ENCODE assay signal across 8 cellular contexts in the genomic region with DNA sequence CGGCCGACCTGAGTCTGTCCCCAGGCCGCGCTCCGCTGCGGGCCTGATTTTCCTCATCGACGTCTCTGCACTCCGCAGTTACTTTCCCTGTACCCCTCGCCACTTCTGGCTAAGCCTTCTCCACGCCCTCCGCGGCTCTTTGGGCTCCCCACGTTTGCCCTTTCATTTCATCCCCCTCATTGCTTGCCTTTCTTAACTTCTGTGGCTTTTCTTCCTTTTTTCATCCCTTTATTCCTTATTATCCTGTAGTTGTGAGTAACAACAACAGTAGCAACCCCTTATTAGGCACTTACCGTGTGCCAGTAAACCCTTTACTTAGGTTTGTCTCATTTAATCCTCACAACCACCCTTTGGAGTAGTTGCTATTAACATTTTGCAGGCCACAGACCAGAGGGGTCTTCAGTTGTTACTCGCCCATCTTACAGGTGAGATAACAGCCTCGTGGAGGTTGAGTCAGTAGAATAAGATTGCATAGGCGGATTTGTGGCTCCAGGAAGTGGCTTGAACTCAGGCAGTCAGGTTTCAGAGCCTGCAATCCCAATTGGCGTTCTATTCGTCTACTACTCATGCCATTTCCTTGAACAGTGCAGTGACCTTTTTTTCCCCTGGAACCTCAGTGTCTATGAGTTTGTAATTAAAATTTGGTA. TPM values are rescaled to one million over a fixed set of nuclear protein-coding genes. Genes with fewer than 3 reads are reported as not detected.
DNase-seq lines count a peak whose midpoint lies in the region; ATAC-seq and TF ChIP-seq lines count a peak whose summit lies in the region.

No MANE protein-coding gene starts in this region.

- peak overlapping the region; percentile 76 for H3K4me3 ChIP-seq in kidney epithelial cell (ENCODE audit: low read depth, low read length)

- peak; percentile 67 for DNase-seq in activated CD8-positive, alpha-beta memory T cell treated with anti-CD3 and anti-CD28 coated beads for 24 hours
- DNase-seq in activated CD8-positive, alpha-beta memory T cell treated with anti-CD3 and anti-CD28 coated beads, Interleukin-2, amount 50 U/mL, for 48 hours, result no peak
- peak; percentile 44 to 49 for DNase-seq in NOMO-1 (lab: John Stamatoyannopoulos, UW; ENCODE audit: unreplicated experiment in 2 of 2)
- DNase-seq in kidney epithelial cell (ENCODE audit: low read depth), result no peak
- DNase-seq in stimulated activated CD8-positive, alpha-beta memory T cell treated with anti-CD3 and anti-CD28 coated beads, Interleukin-15, amount 100 ng/mL, for 48 hours (ENCODE audit: low read depth in 2 of 2), result peak; percentile 8 to 16
- no peak for DNase-seq in 8988T

- peak overlapping the region; percentile 60 for H3K27ac ChIP-seq in adipose tissue (ENCODE audit: low read depth, low read length)

- TF ChIP-seq CTCF in kidney epithelial cell (IDR thresholded peaks at IDR 0.05; ENCODE audit: insufficient read depth, low read length, poor library complexity, severe bottlenecking), result no peak

- 0 to 1% (median 0%) methylated on average over 15 to 20 of the region's 20 CpGs for WGBS in adipose tissue, 3 donors

- peak; percentile 24 for ATAC-seq in HG02759 (IDR thresholded peaks at IDR 0.05; ENCODE audit: unreplicated experiment)

- no peaks in the 10 kb centered on the region for H3K27me3 ChIP-seq in kidney epithelial cell (ENCODE audit: control insufficient read depth, insufficient read depth, low read length)

- no peaks in the 10 kb centered on the region for H3K36me3 ChIP-seq in kidney epithelial cell (ENCODE audit: control insufficient read depth, insufficient read depth, low read length)

RNA-seq across cellular contexts. Expression of gene TCERG1, which starts 0.7 kb away (rescaled TPM):
- polyA plus RNA-seq in adipose tissue, result 10 to 100 TPM; 10.5 to 26.9 (median 19.0) TPM
- total RNA-seq in kidney epithelial cell, result 50.1 and 55.0 TPM in 2 replicates

Comparison
In these comparisons a context has a peak if more than half of its experiments do, and no peak if none do; other contexts are left out.
1. DNase-seq: peak in activated CD8-positive, alpha-beta memory T cell treated with anti-CD3 and anti-CD28 coated beads for 24 hours (single experiment), NOMO-1 (2 of 2) and stimulated activated CD8-positive, alpha-beta memory T cell treated with anti-CD3 and anti-CD28 coated beads, Interleukin-15, amount 100 ng/mL, for 48 hours (2 of 2); none in activated CD8-positive, alpha-beta memory T cell treated with anti-CD3 and anti-CD28 coated beads, Interleukin-2, amount 50 U/mL, for 48 hours (single experiment), kidney epithelial cell (single experiment) and 8988T (single experiment).